In genomic region chr17:52106638-52107261, GRCh38 we compare ENCODE assay signal across 9 cellular contexts. TPM values are rescaled to one million over a fixed set of nuclear protein-coding genes. Genes with fewer than 3 reads are reported as not detected.
DNase-seq lines count a peak whose midpoint lies in the region; ATAC-seq and TF ChIP-seq lines count a peak whose summit lies in the region.
"Had no signal": no experiment of that assay in that cellular context is flagged by ENCODE, and none has a peak within 500 bp of the region (broad histone marks: within the 10 kb centered on the region; RNA-seq: fewer than 3 reads in every experiment).

No MANE protein-coding gene starts in this region.

- H3K4me1 ChIP-seq in iPS DF 6.9 (ENCODE audit: control insufficient read depth, insufficient read depth, low read length), result peaks cover 2% of the 10 kb centered on the region; the same call in 1 of the 2 replicates

- H3K36me3 Mint-ChIP-seq in HFFc6 (ENCODE audit: low read depth), result no peaks in the 10 kb centered on the region
- H3K36me3 Mint-ChIP-seq in activated naive CD8-positive, alpha-beta T cell treated with anti-CD3 and anti-CD28 coated beads, Interleukin-2, amount 10 ng/mL, durations not matched to agents 7 days and 5 days, result no peaks in the 10 kb centered on the region

- no peaks in the 10 kb centered on the region for H3K9me3 ChIP-seq in iPS DF 6.9 (ENCODE audit: control insufficient read depth, insufficient read depth, low read length)

- H3K27ac ChIP-seq in iPS DF 6.9 (ENCODE audit: low read length), result no peak overlapping the region

- DNase-seq in NCI-H146 (lab: John Stamatoyannopoulos, UW), result peak; percentile 4
- no peak for DNase-seq in NCI-H146 treated with DMSO at 0.1 percent for 48 hours (lab: John Stamatoyannopoulos, UW; ENCODE audit: unreplicated experiment)
- no peak for DNase-seq in HFFc6
- DNase-seq in NCI-H748 treated with DMSO at 0.1 percent for 48 hours (lab: John Stamatoyannopoulos, UW), result peak; percentile 23
- peak; percentile 26 for DNase-seq in activated naive CD8-positive, alpha-beta T cell treated with anti-CD3 and anti-CD28 coated beads, Interleukin-2, amount 10 ng/mL, durations not matched to agents 7 days and 5 days
- DNase-seq in iPS DF 6.9 (ENCODE audit: low read depth, low spot score), result peak; percentile 18
- peak; percentile 7 to 17 for DNase-seq in stimulated activated CD4-positive, alpha-beta T cell treated with anti-CD3 and anti-CD28 coated beads, Interleukin-15, amount 100 ng/mL, for 48 hours (ENCODE audit: low read depth in 2 of 2)

- H3K36me3 ChIP-seq in iPS DF 6.9 (ENCODE audit: control insufficient read depth, insufficient read depth, low read length), result no peaks in the 10 kb centered on the region

- H3K9me3 Mint-ChIP-seq in HFFc6, result peaks cover 21% of the 10 kb centered on the region
- H3K9me3 Mint-ChIP-seq in activated naive CD8-positive, alpha-beta T cell treated with anti-CD3 and anti-CD28 coated beads, Interleukin-2, amount 10 ng/mL, durations not matched to agents 7 days and 5 days, result no peaks in the 10 kb centered on the region

- peaks cover 2% of the 10 kb centered on the region; the same call in 1 of the 2 replicates for H3K27me3 Mint-ChIP-seq in HFFc6 (ENCODE audit: insufficient read depth)
- peaks cover 2% of the 10 kb centered on the region for H3K27me3 Mint-ChIP-seq in activated naive CD8-positive, alpha-beta T cell treated with anti-CD3 and anti-CD28 coated beads, Interleukin-2, amount 10 ng/mL, durations not matched to agents 7 days and 5 days

- H3K4me1 Mint-ChIP-seq in HFFc6 (ENCODE audit: low read depth), result no peaks in the 10 kb centered on the region
- H3K4me1 Mint-ChIP-seq in activated naive CD8-positive, alpha-beta T cell treated with anti-CD3 and anti-CD28 coated beads, Interleukin-2, amount 10 ng/mL, durations not matched to agents 7 days and 5 days, result no peaks in the 10 kb centered on the region

- POLR2A ChIA-PET in activated naive CD8-positive, alpha-beta T cell treated with anti-CD3 and anti-CD28 coated beads, Interleukin-2, amount 10 ng/mL, durations not matched to agents 7 days and 5 days (lab: Charles Lee), result no interaction called here

- H3K27ac Mint-ChIP-seq in HFFc6, result no peak overlapping the region
- no peak overlapping the region for H3K27ac Mint-ChIP-seq in activated naive CD8-positive, alpha-beta T cell treated with anti-CD3 and anti-CD28 coated beads, Interleukin-2, amount 10 ng/mL, durations not matched to agents 7 days and 5 days

- WGBS in iPS DF 6.9 (ENCODE audit: insufficient coverage, insufficient read length), result no CpG with 5 or more reads among the region's 7 CpGs

- no peak overlapping the region for H3K4me3 Mint-ChIP-seq in HFFc6
- H3K4me3 Mint-ChIP-seq in activated naive CD8-positive, alpha-beta T cell treated with anti-CD3 and anti-CD28 coated beads, Interleukin-2, amount 10 ng/mL, durations not matched to agents 7 days and 5 days, result no peak overlapping the region

- H3K27me3 ChIP-seq in iPS DF 6.9 (ENCODE audit: control insufficient read depth, insufficient read depth, low read length), result no peaks in the 10 kb centered on the region

- ATAC-seq in activated naive CD8-positive, alpha-beta T cell treated with anti-CD3 and anti-CD28 coated beads, Interleukin-2, amount 10 ng/mL, durations not matched to agents 7 days and 5 days (ENCODE audit: low read depth), result no peak
- ATAC-seq in GM18858 (IDR thresholded peaks at IDR 0.05; ENCODE audit: unreplicated experiment), result no peak

- no peak overlapping the region for H3K4me3 ChIP-seq in iPS DF 6.9 (ENCODE audit: low read length)

- peak; percentile 83 for TF ChIP-seq CTCF in HFFc6 (IDR thresholded peaks at IDR 0.05)

RNA-seq across cellular contexts. Expression of gene CA10, which starts 51.8 kb away (rescaled TPM):
- not detected for total RNA-seq in HFFc6 (2021; fragmentation: NEBNext Ultra II Directional; extraction: Animal tissue kit (Norgen Biotek cat#: 25700))
- total RNA-seq in activated naive CD8-positive, alpha-beta T cell treated with anti-CD3 and anti-CD28 coated beads, Interleukin-2, amount 10 ng/mL, durations not matched to agents 7 days and 5 days, result under 1 TPM in 1 of 2 experiments, not detected in 1; 0.20 TPM
- total RNA-seq: Daoy had no signal

Comparison
In these comparisons a context has a peak if more than half of its experiments do, and no peak if none do; other contexts are left out.
1. DNase-seq: peak in NCI-H146 (single experiment), NCI-H748 treated with DMSO at 0.1 percent for 48 hours (single experiment), activated naive CD8-positive, alpha-beta T cell treated with anti-CD3 and anti-CD28 coated beads, Interleukin-2, amount 10 ng/mL, durations not matched to agents 7 days and 5 days (single experiment), iPS DF 6.9 (single experiment) and stimulated activated CD4-positive, alpha-beta T cell treated with anti-CD3 and anti-CD28 coated beads, Interleukin-15, amount 100 ng/mL, for 48 hours (2 of 2); none in NCI-H146 treated with DMSO at 0.1 percent for 48 hours (single experiment) and HFFc6 (single experiment).